In genomic region chr1:208189183-208189582, GRCh38 we compare ENCODE assay signal across 13 cellular contexts. TPM values are rescaled to one million over a fixed set of nuclear protein-coding genes. Genes with fewer than 3 reads are reported as not detected.
DNase-seq lines count a peak whose midpoint lies in the region; ATAC-seq lines count a peak whose summit lies in the region.
"Had no signal": no experiment of that assay in that cellular context is flagged by ENCODE, and none has a peak within 500 bp of the region (broad histone marks: within the 10 kb centered on the region; RNA-seq: fewer than 3 reads in every experiment).

No MANE protein-coding gene starts in this region.

- no peak overlapping the region for H3K4me3 ChIP-seq in aorta (ENCODE audit: low read length in 2 of 2)
- H3K4me3 ChIP-seq: GM23338 had no signal

- 72 to 81% methylated on average over 2 of the region's 2 CpGs for WGBS in aorta, 2 donors

- in situ Hi-C loops in Caki2 (cut with HindIII; ENCODE audit: low pct_unique_long_range_greater_than_20kb, low sequenced_read_pairs) = no loop called here

- no peaks in the 10 kb centered on the region for H3K4me1 ChIP-seq in aorta (ENCODE audit: control insufficient read depth in 1 of 2, insufficient read depth in 2 of 2, low read length in 2 of 2)

- no peaks in the 10 kb centered on the region for H3K27me3 ChIP-seq in aorta (ENCODE audit: control insufficient read depth in 1 of 2, insufficient read depth in 2 of 2, low read length in 1 of 2)

- ATAC-seq in GM18867 (IDR thresholded peaks at IDR 0.05; ENCODE audit: unreplicated experiment) = peak; percentile 36
- ATAC-seq in HG03025 (IDR thresholded peaks at IDR 0.05; ENCODE audit: low FRiP score, unreplicated experiment) = peak; percentile 49
- ATAC-seq in aorta (ENCODE audit: low FRiP score) = no peak
- no peak for ATAC-seq in Right ventricle myocardium inferior
- ATAC-seq: GM23338 had no signal

- H3K36me3 ChIP-seq in aorta (ENCODE audit: control insufficient read depth in 1 of 2, insufficient read depth in 2 of 2, low read length in 1 of 2) = peaks cover 0 to 4% of the 10 kb centered on the region in 2 donors

- no peaks in the 10 kb centered on the region for H3K9me3 ChIP-seq in aorta (ENCODE audit: control insufficient read depth, low read length)

- peak; percentile 43 for DNase-seq in Caki2 (ENCODE audit: low read depth)
- peak; percentile 32 for DNase-seq in SK-N-DZ (ENCODE audit: low spot score)
- DNase-seq in aorta = no peak
- no peak for DNase-seq in dedifferentiated amniotic fluid mesenchymal stem cell (ENCODE audit: extremely low spot score)
- no peak for DNase-seq in globus pallidus (ENCODE audit: low spot score)
- no peak for DNase-seq in Right ventricle myocardium inferior (ENCODE audit: missing footprints)
- DNase-seq: Calu3, kidney, MV-4-11, SW 1271 had no signal

- intact Hi-C loops in aorta (cut with DNase I) = loop anchor here in 1 of 2 donors (10.0 kb wide), 1 partner anchor 46 kb away; no protein-coding TSS in a partner anchor
- intact Hi-C loops in Right ventricle myocardium inferior (cut with DNase I) = no loop called here

- no peak overlapping the region for H3K27ac ChIP-seq in aorta (ENCODE audit: low read depth in 1 of 2, low read length in 2 of 2)

RNA-seq across cellular contexts. Expression of gene PLXNA2, which starts 55.0 kb away (rescaled TPM):
- total RNA-seq in Caki2 (2014; rRNA removed; shearing (Covaris generic); ENCODE audit: low replicate concordance) = 0.03 and 1.6 TPM in 2 replicates
- polyA plus RNA-seq in SK-N-DZ (2014; cell fraction: cytosol; rRNA removed) = 6.0 and 6.3 TPM in 2 replicates
- 16.3 and 61.2 TPM in 2 replicates for polyA plus RNA-seq in SK-N-DZ (2014; cell fraction: nucleus; rRNA removed)
- total RNA-seq in aorta (10 to 100 TPM; 33.3 to 37.3 TPM), Right ventricle myocardium inferior (15.3 TPM)
- 10 to 100 TPM in 1 of 2 donors, 1 to 10 TPM in 1; 2.9 to 26.7 TPM for polyA plus RNA-seq in aorta

Comparison
In these comparisons a context has a peak if more than half of its experiments do, and no peak if none do; other contexts are left out.
1. DNase-seq: peak in Caki2 (single experiment) and SK-N-DZ (single experiment); none in aorta (0 of 2), dedifferentiated amniotic fluid mesenchymal stem cell (single experiment), globus pallidus (single experiment) and Right ventricle myocardium inferior (single experiment).
2. ATAC-seq: peak in GM18867 (single experiment) and HG03025 (single experiment); none in aorta (single experiment) and Right ventricle myocardium inferior (single experiment).